Comparison of ENCODE assay signal across 33 cellular contexts in genomic region chr11:38130514-38130913, GRCh38.
"Had no signal": no experiment of that assay in that cellular context is flagged by ENCODE, and none has a peak within 500 bp of the region (broad histone marks: within the 10 kb centered on the region; RNA-seq: fewer than 3 reads in every experiment).

No MANE protein-coding gene starts in this region.

- DNase-seq: activated CD4-positive, alpha-beta memory T cell treated with anti-CD3 and anti-CD28 coated beads, Interleukin-2, amount 10 ng/mL, durations not matched to agents 7 days and 5 days; activated CD4-positive, alpha-beta T cell treated with anti-CD3 and anti-CD28 coated beads for 4 hours; activated CD4-positive, alpha-beta T cell treated with anti-CD3 and anti-CD28 coated beads, Interleukin-2, amount 10 ng/mL, durations not matched to agents 7 days and 5 days; activated CD4-positive, alpha-beta T cell treated with anti-CD3 and anti-CD28 coated beads, Interleukin-2, amount 50 U/mL, for 4 hours; activated CD4-positive, CD25-positive, alpha-beta regulatory T cell; activated CD4-positive, CD25-positive, alpha-beta regulatory T cell treated with anti-CD3 and anti-CD28 coated beads, Interleukin-2, amount 50 U/mL, for 72 hours; activated CD8-positive, alpha-beta memory T cell treated with anti-CD3 and anti-CD28 coated beads, Interleukin-2, amount 50 U/mL, for 48 hours; activated effector memory CD4-positive, alpha-beta T cell treated with anti-CD3 and anti-CD28 coated beads, Interleukin-2, amount 50 U/mL, for 16 hours; activated naive CD4-positive, alpha-beta T cell treated with anti-CD3 and anti-CD28 coated beads for 36 hours; activated naive CD8-positive, alpha-beta T cell treated with anti-CD3 and anti-CD28 coated beads for 36 hours; activated naive CD8-positive, alpha-beta T cell treated with anti-CD3 and anti-CD28 coated beads, Interleukin-2, amount 50 U/mL, for 24 hours; activated T-cell treated with anti-CD3 and anti-CD28 coated beads for 4 hours; activated T-cell treated with anti-CD3 and anti-CD28 coated beads, Interleukin-2, amount 50 U/mL, for 4 hours; adrenal gland; amygdala; aorta; body of pancreas; caudate nucleus; cortex of kidney; dermis blood vessel endothelial cell; effector CD4-positive, alpha-beta T cell; effector memory CD8-positive, alpha-beta T cell; erythroblast; foreskin keratinocyte; gastrocnemius medialis; glutamatergic neuron; heart left ventricle; T-helper 17 cell; T1000 had no signal

- H3K4me1 Mint-ChIP-seq: activated CD4-positive, alpha-beta memory T cell treated with anti-CD3 and anti-CD28 coated beads, Interleukin-2, amount 10 ng/mL, durations not matched to agents 7 days and 5 days; activated CD4-positive, alpha-beta T cell treated with anti-CD3 and anti-CD28 coated beads, Interleukin-2, amount 10 ng/mL, durations not matched to agents 7 days and 5 days; activated naive CD4-positive, alpha-beta T cell treated with anti-CD3 and anti-CD28 coated beads, Interleukin-2, amount 50 U/mL, for 24 hours; activated naive CD8-positive, alpha-beta T cell treated with anti-CD3 and anti-CD28 coated beads for 36 hours; activated naive CD8-positive, alpha-beta T cell treated with anti-CD3 and anti-CD28 coated beads, Interleukin-2, amount 50 U/mL, for 24 hours; T-helper 17 cell had no signal

- H3K9me3 ChIP-seq: adrenal gland, body of pancreas, esophagus muscularis mucosa, gastrocnemius medialis had no signal

- H3K4me1 ChIP-seq: adrenal gland, body of pancreas, esophagus muscularis mucosa, foreskin keratinocyte, gastrocnemius medialis, heart left ventricle had no signal

- H3K27me3 ChIP-seq: adrenal gland, body of pancreas, esophagus muscularis mucosa, foreskin keratinocyte, gastrocnemius medialis, heart left ventricle had no signal

- H3K4me3 Mint-ChIP-seq: activated CD4-positive, alpha-beta memory T cell treated with anti-CD3 and anti-CD28 coated beads, Interleukin-2, amount 10 ng/mL, durations not matched to agents 7 days and 5 days; activated CD4-positive, alpha-beta T cell treated with anti-CD3 and anti-CD28 coated beads, Interleukin-2, amount 10 ng/mL, durations not matched to agents 7 days and 5 days; activated naive CD4-positive, alpha-beta T cell treated with anti-CD3 and anti-CD28 coated beads for 36 hours; activated naive CD4-positive, alpha-beta T cell treated with anti-CD3 and anti-CD28 coated beads, Interleukin-2, amount 50 U/mL, for 24 hours; activated naive CD8-positive, alpha-beta T cell treated with anti-CD3 and anti-CD28 coated beads for 36 hours; activated naive CD8-positive, alpha-beta T cell treated with anti-CD3 and anti-CD28 coated beads, Interleukin-2, amount 50 U/mL, for 24 hours; activated T-cell treated with anti-CD3 and anti-CD28 coated beads, Interleukin-2, amount 50 U/mL, for 4 hours; effector memory CD8-positive, alpha-beta T cell; T-helper 17 cell; T-helper 2 cell treated with Interferon-gamma antibody and Interleukin-4, amounts not matched to agents 5 μg/mL and 100 μg/mL, for 36 hours had no signal

- H3K36me3 Mint-ChIP-seq: activated naive CD4-positive, alpha-beta T cell treated with anti-CD3 and anti-CD28 coated beads, Interleukin-2, amount 50 U/mL, for 24 hours; activated naive CD8-positive, alpha-beta T cell treated with anti-CD3 and anti-CD28 coated beads for 36 hours had no signal

- H3K27ac Mint-ChIP-seq: activated CD4-positive, alpha-beta memory T cell treated with anti-CD3 and anti-CD28 coated beads, Interleukin-2, amount 10 ng/mL, durations not matched to agents 7 days and 5 days; activated CD4-positive, alpha-beta T cell treated with anti-CD3 and anti-CD28 coated beads, Interleukin-2, amount 10 ng/mL, durations not matched to agents 7 days and 5 days; activated naive CD4-positive, alpha-beta T cell treated with anti-CD3 and anti-CD28 coated beads for 36 hours; activated naive CD4-positive, alpha-beta T cell treated with anti-CD3 and anti-CD28 coated beads, Interleukin-2, amount 50 U/mL, for 24 hours; activated naive CD8-positive, alpha-beta T cell treated with anti-CD3 and anti-CD28 coated beads for 36 hours; activated naive CD8-positive, alpha-beta T cell treated with anti-CD3 and anti-CD28 coated beads, Interleukin-2, amount 50 U/mL, for 24 hours; activated T-helper 2 cell treated with anti-CD3 and anti-CD28 coated beads, Interferon-gamma antibody, Interleukin-2, Interleukin-4, amounts not matched to agents 10 μg/mL and 5 μg/mL and 100 μg/mL, durations not matched to agents 14 hours and 24 hours and 36 hours; effector memory CD8-positive, alpha-beta T cell; T-helper 17 cell; T-helper 2 cell treated with Interferon-gamma antibody and Interleukin-4, amounts not matched to agents 5 μg/mL and 100 μg/mL, for 36 hours had no signal

- H3K27ac ChIP-seq: adrenal gland, body of pancreas, esophagus muscularis mucosa, foreskin keratinocyte, gastrocnemius medialis, heart left ventricle had no signal

- H3K4me3 ChIP-seq: adrenal gland, body of pancreas, esophagus muscularis mucosa, gastrocnemius medialis, heart left ventricle had no signal

- ATAC-seq: activated naive CD8-positive, alpha-beta T cell treated with anti-CD3 and anti-CD28 coated beads, Interleukin-2, amount 50 U/mL, for 24 hours; activated T-cell treated with anti-CD3 and anti-CD28 coated beads, Interleukin-2, amount 50 U/mL, for 4 hours; body of pancreas; effector memory CD8-positive, alpha-beta T cell; foreskin keratinocyte; gastrocnemius medialis; heart left ventricle; T-helper 17 cell had no signal

- H3K36me3 ChIP-seq: adrenal gland, esophagus muscularis mucosa, gastrocnemius medialis, heart left ventricle had no signal

- H3K9me3 Mint-ChIP-seq: activated CD4-positive, alpha-beta T cell treated with anti-CD3 and anti-CD28 coated beads, Interleukin-2, amount 10 ng/mL, durations not matched to agents 7 days and 5 days; activated naive CD4-positive, alpha-beta T cell treated with anti-CD3 and anti-CD28 coated beads, Interleukin-2, amount 50 U/mL, for 24 hours had no signal

- H3K27me3 Mint-ChIP-seq: activated CD4-positive, alpha-beta memory T cell treated with anti-CD3 and anti-CD28 coated beads, Interleukin-2, amount 10 ng/mL, durations not matched to agents 7 days and 5 days; activated CD4-positive, alpha-beta T cell treated with anti-CD3 and anti-CD28 coated beads, Interleukin-2, amount 10 ng/mL, durations not matched to agents 7 days and 5 days; activated naive CD4-positive, alpha-beta T cell treated with anti-CD3 and anti-CD28 coated beads, Interleukin-2, amount 50 U/mL, for 24 hours; activated naive CD8-positive, alpha-beta T cell treated with anti-CD3 and anti-CD28 coated beads for 36 hours; activated naive CD8-positive, alpha-beta T cell treated with anti-CD3 and anti-CD28 coated beads, Interleukin-2, amount 50 U/mL, for 24 hours; effector memory CD8-positive, alpha-beta T cell; T-helper 17 cell had no signal
